ENCODE assay signal across 1 cellular context in genomic region chr1:232575524-232576040, GRCh38.
TF ChIP-seq lines count a peak whose summit lies in the region.

No MANE protein-coding gene starts in this region.

TF ChIP-seq in H1, 55 proteins besides CTCF, POLR2A, EP300 and RAD21 (continued from another document):
- TF ChIP-seq USF2 (IDR thresholded peaks at IDR 0.05; ENCODE audit: low read length): no peak
- no peak for TF ChIP-seq SIN3A (conservative IDR thresholded peaks at IDR 0.05 in 1 of 2, IDR thresholded peaks at IDR 0.05 in 1 of 2; ENCODE audit: low read depth in 1 of 2, low read length in 2 of 2)
- no peak for TF ChIP-seq RBBP5 (IDR thresholded peaks at IDR 0.05; ENCODE audit: borderline replicate concordance, low read depth, low read length)
- TF ChIP-seq TAF7 (optimal IDR thresholded peaks at IDR 0.05; ENCODE audit: borderline replicate concordance, low read depth, low read length): no peak
- TF ChIP-seq HDAC2 (IDR thresholded peaks at IDR 0.05; ENCODE audit: borderline replicate concordance in 1 of 2, low read depth in 2 of 2, low read length in 2 of 2): no peak
